10 cellular contexts compared by ENCODE assay signal in genomic region chr5:141515946-141516647, GRCh38. TPM values are rescaled to one million over a fixed set of nuclear protein-coding genes. Genes with fewer than 3 reads are reported as not detected.
A peak's percentile ranks its signal among the peaks of the same experiment; 100 is the strongest.
DNase-seq lines count a peak whose midpoint lies in the region; ATAC-seq and TF ChIP-seq lines count a peak whose summit lies in the region.
"Had no signal": no experiment of that assay in that cellular context is flagged by ENCODE, and none has a peak within 500 bp of the region (broad histone marks: within the 10 kb centered on the region; RNA-seq: fewer than 3 reads in every experiment).

No MANE protein-coding gene starts in this region.

- peaks cover 0 to 34% of the 10 kb centered on the region in 2 donors for H3K36me3 ChIP-seq in gastroesophageal sphincter
- H3K36me3 ChIP-seq in sigmoid colon, result peaks cover 0 to 8% (median 6%) of the 10 kb centered on the region in 4 donors

- DNase-seq in GM10266 (ENCODE audit: extremely low spot score) (peak; percentile 15), sigmoid colon (no peak), cerebellar cortex (ENCODE audit: low spot score) (no peak), ACHN (no peak), DMS153 (lab: John Stamatoyannopoulos, UW) (no peak), NCI-H1092 treated with DMSO at 0.1 percent for 48 hours (lab: John Stamatoyannopoulos, UW) (no peak)
- DNase-seq: activated B cell treated with CpG ODN at 0.5 μM for 24 hours, NCI-H1105 had no signal

- no peak for ATAC-seq in gastroesophageal sphincter

- H3K27me3 ChIP-seq in gastroesophageal sphincter, result no peaks in the 10 kb centered on the region
- H3K27me3 ChIP-seq in sigmoid colon, result no peaks in the 10 kb centered on the region

- peak overlapping the region in 3 of 4 donors; percentile 94 to 97 (median 96) for H3K27ac ChIP-seq in gastroesophageal sphincter
- H3K27ac ChIP-seq in sigmoid colon, result peak overlapping the region; percentile 89 to 97 (median 92)

- WGBS in gastroesophageal sphincter (ENCODE audit: low coverage in 1 of 2), 2 donors, result 81 to 91% methylated on average over 3 to 4 of the region's 4 CpGs
- WGBS in sigmoid colon, 2 donors, result 88 to 96% methylated on average over 4 of the region's 4 CpGs

- no peak for TF ChIP-seq CTCF in GM10266 (IDR thresholded peaks at IDR 0.05; ENCODE audit: control insufficient read depth, insufficient read depth, low read depth, missing control alignments)
- TF ChIP-seq CTCF in gastroesophageal sphincter (IDR thresholded peaks at IDR 0.05), result no peak
- TF ChIP-seq CTCF in sigmoid colon (IDR thresholded peaks at IDR 0.05), result no peak

- intact Hi-C loops in sigmoid colon (cut with DNase I), result no loop called here

- 0 out of 2 replicates have a peak, but pooled peaks have one; percentile 30 for TF ChIP-seq POLR2A in Raji (IDR thresholded peaks at IDR 0.05; ENCODE audit: insufficient read depth, low read depth, low read length)
- no peak for TF ChIP-seq POLR2A in gastroesophageal sphincter (IDR thresholded peaks at IDR 0.05)
- no peak for TF ChIP-seq POLR2A in sigmoid colon (IDR thresholded peaks at IDR 0.05)

- H3K9me3 ChIP-seq in gastroesophageal sphincter (no peaks in the 10 kb centered on the region), sigmoid colon (no peaks in the 10 kb centered on the region)

- H3K4me3 ChIP-seq in gastroesophageal sphincter (no peak overlapping the region), sigmoid colon (no peak overlapping the region)

- TF ChIP-seq EP300 in gastroesophageal sphincter (IDR thresholded peaks at IDR 0.05) (no peak), sigmoid colon (IDR thresholded peaks at IDR 0.05) (no peak)

- in situ Hi-C loops in ACHN (cut with HindIII; ENCODE audit: low pct_ligation_motif_present, low pct_unique_long_range_greater_than_20kb, low sequenced_read_pairs), result no loop called here

- peaks cover 2 to 85% (median 25%) of the 10 kb centered on the region in 3 donors for H3K4me1 ChIP-seq in gastroesophageal sphincter
- H3K4me1 ChIP-seq in sigmoid colon, result peaks cover 0 to 41% (median 33%) of the 10 kb centered on the region in 4 donors

RNA-seq across cellular contexts. Expression of gene PCDHGC5, which starts 27.2 kb away (rescaled TPM):
- total RNA-seq in gastroesophageal sphincter (1 to 10 TPM in 3 of 4 donors, under 1 TPM in 1; 0.07 to 5.1 (median 1.8) TPM), sigmoid colon (1 to 10 TPM; 1.1 to 5.6 (median 3.6) TPM)
- polyA plus RNA-seq in sigmoid colon, result under 1 TPM in 2 of 3 donors, not detected in 1; 0.26 to 0.60 TPM

RNA-seq across cellular contexts. Expression of gene PCDHGC4, which starts 31.3 kb away (rescaled TPM):
- total RNA-seq in gastroesophageal sphincter (10 to 100 TPM in 1 of 4 donors, 1 to 10 TPM in 2, under 1 TPM in 1; 0.10 to 12.9 (median 2.4) TPM), sigmoid colon (1 to 10 TPM; 2.5 to 8.6 (median 5.2) TPM)
- under 1 TPM in 1 of 3 donors, not detected in 2; 0.47 TPM for polyA plus RNA-seq in sigmoid colon

RNA-seq across cellular contexts. Expression of gene PCDHGC3, which starts 40.3 kb away (rescaled TPM):
- total RNA-seq in gastroesophageal sphincter, result 10 to 100 TPM; 52.6 to 95.6 (median 63.2) TPM
- 10 to 100 TPM; 31.4 to 47.8 (median 39.4) TPM for total RNA-seq in sigmoid colon
- polyA plus RNA-seq in sigmoid colon, result 10 to 100 TPM in 2 of 3 donors, 1 to 10 TPM in 1; 5.1 to 24.1 (median 23.4) TPM
